26 cellular contexts compared by ENCODE assay signal in the genomic region with DNA sequence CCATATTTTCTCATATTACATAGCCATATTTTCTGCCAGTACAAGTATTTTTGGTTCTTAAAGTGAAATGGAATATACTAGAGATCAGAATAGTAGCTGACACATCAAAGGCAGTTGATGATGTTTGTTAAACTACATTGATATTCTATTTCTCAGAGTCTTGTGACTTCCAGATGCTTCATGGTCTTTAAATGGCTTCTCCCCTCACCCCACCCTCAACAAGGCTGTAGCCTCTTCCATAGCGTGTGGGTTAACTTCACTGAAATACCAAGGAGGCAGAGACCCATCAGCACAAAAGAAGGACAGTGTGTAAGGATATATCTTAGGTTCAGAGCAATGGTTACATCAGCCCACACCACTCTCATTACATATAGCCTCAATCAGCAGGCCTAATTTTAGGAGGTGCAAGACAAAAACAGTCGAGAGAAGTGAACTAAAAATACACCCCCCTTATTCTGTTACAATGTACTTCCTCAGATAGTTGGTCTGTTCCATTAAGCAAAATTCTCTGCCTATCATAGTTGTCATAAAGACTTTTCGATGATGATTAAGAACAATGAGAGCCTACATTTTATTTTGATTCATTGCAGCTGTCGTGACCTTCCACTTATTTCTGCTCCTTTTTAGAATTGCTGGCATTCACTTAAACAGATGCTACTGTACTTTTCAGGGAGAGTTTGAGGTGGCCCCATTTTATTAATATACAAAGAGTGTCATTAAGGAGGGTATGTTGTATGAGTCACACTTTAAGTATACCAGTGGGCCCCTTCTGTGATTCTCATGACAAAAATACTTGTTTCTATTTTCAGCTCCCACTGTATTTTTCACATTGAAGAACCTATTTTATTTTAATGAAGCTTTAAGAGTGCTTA. TPM values are rescaled to one million over a fixed set of nuclear protein-coding genes. Genes with fewer than 3 reads are reported as not detected.
DNase-seq lines count a peak whose midpoint lies in the region; ATAC-seq lines count a peak whose summit lies in the region.
"Had no signal": no experiment of that assay in that cellular context is flagged by ENCODE, and none has a peak within 500 bp of the region (broad histone marks: within the 10 kb centered on the region; RNA-seq: fewer than 3 reads in every experiment).

No MANE protein-coding gene starts in this region.

- H3K27ac ChIP-seq in Karpas-422 (ENCODE audit: low read length) (no peak overlapping the region; the same call in 1 of the 2 replicates), SJCRH30 (peak overlapping the region; percentile 18), skeletal muscle tissue (ENCODE audit: low read depth, low read length) (peak overlapping the region; percentile 77)
- H3K27ac ChIP-seq: brain microvascular endothelial cell, colonic mucosa, esophagus muscularis mucosa, gastroesophageal sphincter had no signal

- DNase-seq in Karpas-422 (peak; percentile 69), SJCRH30 (peak in 1 of 2 experiments; percentile 22), inferior parietal cortex (ENCODE audit: extremely low spot score) (peak; percentile 32), NCI-H69 (lab: John Stamatoyannopoulos, UW) (no peak)
- DNase-seq: activated CD4-positive, alpha-beta T cell treated with anti-CD3 and anti-CD28 coated beads for 4 hours; activated T-cell treated with anti-CD3 and anti-CD28 coated beads, Interleukin-2, amount 50 U/mL, for 24 hours; brain microvascular endothelial cell; Calu3; colonic mucosa; DND-41; HFFc6; islet precursor cell; MG63; NCI-H1417; NCI-H2081 treated with DMSO at 0.1 percent for 48 hours; posterior cingulate gyrus; stimulated activated CD4-positive, alpha-beta T cell treated with anti-CD3 and anti-CD28 coated beads, Interleukin-1b, Interleukin-23, amount 100 ng/mL, for 48 hours; T-helper 17 cell had no signal

- peaks cover 20% of the 10 kb centered on the region for H3K4me1 ChIP-seq in Karpas-422 (ENCODE audit: low read length)
- H3K4me1 ChIP-seq in SJCRH30, result peaks cover 10% of the 10 kb centered on the region
- H3K4me1 ChIP-seq in skeletal muscle tissue (ENCODE audit: control insufficient read depth in 3 of 3, insufficient read depth in 3 of 3, low read length in 3 of 3), result peaks cover 23 to 55% (median 52%) of the 10 kb centered on the region in 3 donors
- H3K4me1 ChIP-seq: colonic mucosa, gastroesophageal sphincter had no signal

- H3K9ac ChIP-seq in Karpas-422 (ENCODE audit: low read length) (no peak overlapping the region), skeletal muscle tissue (ENCODE audit: low read depth in 1 of 3, low read length in 3 of 3) (peak overlapping the region in 1 of 3 donors; percentile 28)

- no peaks in the 10 kb centered on the region for H4K20me1 ChIP-seq in Karpas-422 (ENCODE audit: insufficient read depth, low read depth, low read length)

- H3K79me2 ChIP-seq in Karpas-422 (ENCODE audit: low read length), result no peaks in the 10 kb centered on the region

- no peak overlapping the region for H2AFZ ChIP-seq in Karpas-422 (ENCODE audit: low read length)

- no peaks in the 10 kb centered on the region for H3K36me3 ChIP-seq in Karpas-422 (ENCODE audit: insufficient read depth, low read length)
- no peaks in the 10 kb centered on the region for H3K36me3 ChIP-seq in SJCRH30
- H3K36me3 ChIP-seq in skeletal muscle tissue (ENCODE audit: control insufficient read depth in 3 of 3, insufficient read depth in 3 of 3, low read length in 3 of 3), result no peaks in the 10 kb centered on the region
- H3K36me3 ChIP-seq: brain microvascular endothelial cell, colonic mucosa, esophagus muscularis mucosa, gastroesophageal sphincter, MG63 had no signal

- peak overlapping the region; percentile 19 for H3K4me2 ChIP-seq in Karpas-422 (ENCODE audit: low read depth, low read length, poor library complexity, severe bottlenecking)

- ATAC-seq in HG02870 (IDR thresholded peaks at IDR 0.05; ENCODE audit: unreplicated experiment), result no peak
- ATAC-seq in HG02885 (IDR thresholded peaks at IDR 0.05; ENCODE audit: poor library complexity, unreplicated experiment), result no peak
- ATAC-seq: gastroesophageal sphincter, GM12878, Panc1, T-helper 17 cell had no signal

- H3K4me3 ChIP-seq in Karpas-422 (ENCODE audit: low read length), result no peak overlapping the region
- H3K4me3 ChIP-seq in SJCRH30, result no peak overlapping the region
- no peak overlapping the region for H3K4me3 ChIP-seq in skeletal muscle tissue (ENCODE audit: low read length in 3 of 3)
- H3K4me3 ChIP-seq: colonic mucosa, esophagus muscularis mucosa, gastroesophageal sphincter, GM12878, MG63 had no signal

- H3K9me2 ChIP-seq in Karpas-422 (replicated peaks; ENCODE audit: insufficient read depth, low read length), result no peaks in the 10 kb centered on the region

- H3K9me3 ChIP-seq in Karpas-422 (ENCODE audit: low read length), result no peaks in the 10 kb centered on the region
- H3K9me3 ChIP-seq in SJCRH30 (replicated peaks), result no peaks in the 10 kb centered on the region
- no peaks in the 10 kb centered on the region for H3K9me3 ChIP-seq in skeletal muscle tissue (ENCODE audit: control insufficient read depth in 3 of 3, low read length in 3 of 3)
- H3K9me3 ChIP-seq: colonic mucosa, esophagus muscularis mucosa, gastroesophageal sphincter, MG63 had no signal

- H3K27me3 ChIP-seq in Karpas-422 (ENCODE audit: low read length) (no peaks in the 10 kb centered on the region), SJCRH30 (no peaks in the 10 kb centered on the region), skeletal muscle tissue (ENCODE audit: control insufficient read depth in 3 of 3, insufficient read depth in 3 of 3, low read length in 3 of 3) (no peaks in the 10 kb centered on the region)
- H3K27me3 ChIP-seq: brain microvascular endothelial cell, colonic mucosa, esophagus muscularis mucosa, gastroesophageal sphincter, MG63 had no signal

RNA-seq across cellular contexts. Expression of a gene that starts 52.0 kb away (rescaled TPM):
- total RNA-seq in Karpas-422 (2014; rRNA removed; shearing (Covaris generic); ENCODE audit: low replicate concordance), result not detected in 2 replicates
- not detected in 2 replicates for total RNA-seq in SJCRH30 (2014; rRNA removed; shearing (Covaris generic))
- total RNA-seq in skeletal muscle tissue, result 4.7 TPM
- total RNA-seq: activated CD8-positive, alpha-beta memory T cell treated with anti-CD3 and anti-CD28 coated beads for 36 hours; HFFc6 had no signal
